Comparison of ENCODE assay signal across 8 cellular contexts in the genomic region with DNA sequence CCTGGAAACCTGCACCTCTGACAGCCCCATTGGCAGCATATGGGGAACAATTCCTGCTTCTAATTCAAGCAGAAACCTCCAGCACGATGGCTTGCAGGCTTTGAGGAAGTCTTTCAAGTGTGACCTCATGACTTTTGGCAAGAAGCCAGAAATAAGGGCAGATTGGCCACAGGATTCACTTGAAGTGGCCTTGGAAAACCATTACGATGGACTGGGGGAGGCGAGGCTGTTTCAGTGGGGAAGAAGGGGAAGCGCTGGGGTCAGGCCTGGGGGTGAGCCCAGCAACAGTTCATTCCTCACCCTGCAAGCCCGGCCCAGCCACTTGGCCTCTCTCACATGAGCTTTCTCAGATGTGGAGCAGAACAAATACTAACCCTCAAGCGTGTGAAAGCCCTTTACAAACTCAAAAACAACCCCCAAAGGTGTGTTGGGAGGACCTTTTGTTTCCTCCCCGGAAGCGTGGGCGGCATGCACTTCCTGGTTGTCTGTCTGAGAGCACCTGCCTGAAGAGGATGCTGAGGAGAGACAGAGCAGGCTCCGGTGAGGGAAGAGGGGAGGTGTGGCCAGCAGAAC. TPM values are rescaled to one million over a fixed set of nuclear protein-coding genes. Genes with fewer than 3 reads are reported as not detected.
DNase-seq lines count a peak whose midpoint lies in the region; ATAC-seq and TF ChIP-seq lines count a peak whose summit lies in the region.

No MANE protein-coding gene starts in this region.

- ATAC-seq in HG02885 (IDR thresholded peaks at IDR 0.05; ENCODE audit: poor library complexity, unreplicated experiment) = peak; percentile 56
- ATAC-seq in GM21360 (IDR thresholded peaks at IDR 0.05; ENCODE audit: unreplicated experiment) = no peak

- peak in 2 of 3 donors; percentile 26 to 75 for TF ChIP-seq POLR2A in spleen (IDR thresholded peaks at IDR 0.05)

- intact Hi-C loops in spleen (cut with DNase I; ENCODE audit: low total_unique reads) = no loop called here

- POLR2A ChIA-PET in GM10248 (lab: Yijun Ruan, JAX) = interaction anchor here (0.6 kb wide), 1 partner anchor 1440 kb away, joined by 3 read pairs; no protein-coding TSS in a partner anchor

- H3K4me1 ChIP-seq in cardiac muscle cell (ENCODE audit: low read depth) (peaks cover 5% of the 10 kb centered on the region), spleen (peaks cover 37 to 80% (median 67%) of the 10 kb centered on the region in 6 donors)

- no peak for TF ChIP-seq CTCF in GM10248 (IDR thresholded peaks at IDR 0.05; ENCODE audit: control extremely low read depth, extremely low read depth, low read depth, missing control alignments)
- no peak for TF ChIP-seq CTCF in cardiac muscle cell (IDR thresholded peaks at IDR 0.05; ENCODE audit: low read depth, low read length)
- no peak for TF ChIP-seq CTCF in spleen (IDR thresholded peaks at IDR 0.05 in 8 of 11, conservative IDR thresholded peaks at IDR 0.05 in 3 of 11)

- H3K27ac ChIP-seq in cardiac muscle cell (peak overlapping the region; percentile 60), spleen (peak overlapping the region; percentile 73 to 87 (median 82))

- H3K4me3 ChIP-seq in cardiac muscle cell (no peak overlapping the region), spleen (peak overlapping the region in 1 of 8 donors; percentile 37)

- H3K9me3 ChIP-seq in cardiac muscle cell (ENCODE audit: low read depth) = no peaks in the 10 kb centered on the region
- H3K9me3 ChIP-seq in spleen = peaks cover 0 to 6% (median 2%) of the 10 kb centered on the region in 8 donors

- DNase-seq in GM10248 (ENCODE audit: extremely low spot score) (peak; percentile 78), RPMI8226 (peak; percentile 91), cardiac muscle cell (ENCODE audit: low read depth in 1 of 2, low spot score in 1 of 2) (peak; percentile 68 to 75), spleen (peak; percentile 96), NCI-H1092 (lab: John Stamatoyannopoulos, UW) (no peak)
- peak; percentile 79 to 88 for DNase-seq in activated T-helper 1 cell treated with anti-CD3 and anti-CD28 coated beads, Interleukin-2, amount 50 U/mL, for 16 hours (ENCODE audit: low read depth in 1 of 2, low spot score in 1 of 2)

- H3K27me3 ChIP-seq in cardiac muscle cell (no peaks in the 10 kb centered on the region), spleen (replicated peaks in 1 of 7) (no peaks in the 10 kb centered on the region)

- CTCF ChIA-PET in GM10248 (lab: Yijun Ruan, JAX) = interaction anchor here (0.7 to 2.5 kb wide), 6 partner anchors 9 to 110 kb away, joined by 4 to 13 read pairs (median 6); no protein-coding TSS in a partner anchor

- WGBS in spleen, 5 donors = 3 to 13% (median 11%) methylated on average over 9 to 10 of the region's 10 CpGs

- H3K36me3 ChIP-seq in cardiac muscle cell (no peaks in the 10 kb centered on the region), spleen (no peaks in the 10 kb centered on the region)

RNA-seq across cellular contexts. Expression of a gene that starts 26.9 kb away (rescaled TPM):
- total RNA-seq in cardiac muscle cell = 20.9 and 25.6 TPM in 2 replicates
- polyA plus RNA-seq in cardiac muscle cell = 26.6 and 32.5 TPM in 2 replicates
- total RNA-seq in spleen = 100 to 1,000 TPM in 1 of 7 donors, 10 to 100 TPM in 6; 27.3 to 102 (median 72.8) TPM
- 10 to 100 TPM; 28.6 to 39.6 (median 29.0) TPM for polyA plus RNA-seq in spleen

RNA-seq across cellular contexts. Expression of a gene that starts 59.5 kb away (rescaled TPM):
- total RNA-seq in cardiac muscle cell (9.4 and 15.2 TPM in 2 replicates), spleen (10 to 100 TPM in 6 of 7 donors, 1 to 10 TPM in 1; 9.3 to 14.3 (median 11.7) TPM)
- polyA plus RNA-seq in cardiac muscle cell (6.9 and 10.9 TPM in 2 replicates), spleen (10 to 100 TPM; 10.6 to 15.4 (median 10.8) TPM)
